In genomic region chr12:15931590-15932053, GRCh38 we compare ENCODE assay signal across 11 cellular contexts. TPM values are rescaled to one million over a fixed set of nuclear protein-coding genes. Genes with fewer than 3 reads are reported as not detected.
A peak's percentile ranks its signal among the peaks of the same experiment; 100 is the strongest.
DNase-seq lines count a peak whose midpoint lies in the region; ATAC-seq, FAIRE-seq and TF ChIP-seq lines count a peak whose summit lies in the region.
"Had no signal": no experiment of that assay in that cellular context is flagged by ENCODE, and none has a peak within 500 bp of the region (broad histone marks: within the 10 kb centered on the region; RNA-seq: fewer than 3 reads in every experiment).

No MANE protein-coding gene starts in this region.

- H3K4me3 ChIP-seq in HCT116 (replicated peaks in 1 of 2; ENCODE audit: low read depth in 1 of 2, low read length in 2 of 2), result no peak overlapping the region
- H3K4me3 ChIP-seq in NB4 (ENCODE audit: low read depth, low read length), result no peak overlapping the region
- H3K4me3 ChIP-seq: lung had no signal

- CTCF ChIA-PET in HCT116 (lab: Charles Lee), result interaction anchor here (0.7 kb wide), 1 partner anchor 343 kb away, joined by 3 read pairs; no protein-coding TSS in a partner anchor

- POLR2A ChIA-PET in HCT116 (lab: Charles Lee), result no interaction called here

- intact Hi-C loops in HCT116 (cut with micrococcal nuclease), result no loop called here

- FAIRE-seq in GM12892 (lab: Jason Lieb, UNC), result peak; percentile 70

- DNase-seq in GM12892 (ENCODE audit: insufficient read length) (no peak), HCT116 (ENCODE audit: low read depth, low spot score) (no peak), NB4 (ENCODE audit: low read depth) (peak; percentile 46), left lobe of liver (ENCODE audit: low spot score) (no peak), Ammon's horn (ENCODE audit: low spot score) (no peak)
- no peak for DNase-seq in activated CD8-positive, alpha-beta memory T cell treated with anti-CD3 and anti-CD28 coated beads, Interleukin-2, amount 50 U/mL, for 4 hours
- DNase-seq in activated naive CD4-positive, alpha-beta T cell treated with anti-CD3 and anti-CD28 coated beads, Interleukin-2, amount 50 U/mL, for 16 hours, result no peak
- no peak for DNase-seq in stimulated activated CD4-positive, alpha-beta T cell treated with anti-CD3 and anti-CD28 coated beads, Interleukin-15, amount 100 ng/mL, for 24 hours
- DNase-seq: cerebellar nuclear complex, NCI-H226 had no signal

- peaks cover 2 to 22% of the 10 kb centered on the region in 2 experiments; a peak in 3 of 4 replicates for H3K4me1 ChIP-seq in HCT116 (ENCODE audit: control insufficient read depth in 1 of 2, insufficient read depth in 2 of 2, low read length in 2 of 2)

- RAD21 ChIA-PET in HCT116 (lab: Charles Lee; ENCODE audit: low non-redundant PET in 1 of 2, low total read pairs in 2 of 2, uncharacterized antibody in 2 of 2, unreplicated experiment in 2 of 2), result no interaction called here

- peak; percentile 10; the same call in 1 of the 2 replicates for TF ChIP-seq RAD21 in HCT116 (IDR thresholded peaks at IDR 0.05; ENCODE audit: low read depth)

- no peaks in the 10 kb centered on the region for H3K36me3 ChIP-seq in HCT116 (ENCODE audit: control insufficient read depth in 1 of 2, insufficient read depth in 2 of 2, low read length in 2 of 2)

- H3K9me2 ChIP-seq in HCT116 (ENCODE audit: insufficient read depth), result no peaks in the 10 kb centered on the region

- H3K4me2 ChIP-seq in HCT116 (ENCODE audit: low read length), result peak overlapping the region; percentile 24

- BruUV-seq in HCT116 (replicated peaks; lab: Mats Ljungman, UMichigan), result no TSS peak

- no peak overlapping the region for H3K27ac ChIP-seq in HCT116 (ENCODE audit: low read depth, low read length)

- TF ChIP-seq POLR2A in GM12892 (IDR thresholded peaks at IDR 0.05; ENCODE audit: low read depth, low read length), result no peak
- TF ChIP-seq POLR2A in HCT116 (IDR thresholded peaks at IDR 0.05; ENCODE audit: borderline replicate concordance, extremely low read depth, insufficient read depth, insufficient read length), result no peak
- no peak for TF ChIP-seq POLR2A in NB4 (IDR thresholded peaks at IDR 0.05; ENCODE audit: extremely low read depth, insufficient read length)

- ATAC-seq in HCT116, result peak; percentile 65; the same call in 1 of the 2 replicates
- peak; percentile 60 for ATAC-seq in left lobe of liver

- no peaks in the 10 kb centered on the region; the same call in 1 of the 2 replicates for H3K79me2 ChIP-seq in HCT116 (ENCODE audit: insufficient read depth, low read length)

- H3K9me3 ChIP-seq in HCT116 (ENCODE audit: control insufficient read depth in 1 of 2, insufficient read depth in 1 of 2, low read depth in 1 of 2, low read length in 2 of 2), result no peaks in the 10 kb centered on the region

- peak in 1 of 3 experiments; percentile 35; a peak in 3 of 6 replicates for TF ChIP-seq CTCF in HCT116 (IDR thresholded peaks at IDR 0.05 in 2 of 3, conservative IDR thresholded peaks at IDR 0.05 in 1 of 3; ENCODE audit: borderline replicate concordance in 1 of 3, insufficient read depth in 1 of 3, low read depth in 2 of 3, low read length in 2 of 3)
- TF ChIP-seq CTCF in NB4 (IDR thresholded peaks at IDR 0.05; ENCODE audit: low read depth, low read length), result no peak

- H2AFZ ChIP-seq in HCT116 (ENCODE audit: low read depth, low read length, poor library complexity, severe bottlenecking), result no peak overlapping the region

- no peaks in the 10 kb centered on the region for H4K20me1 ChIP-seq in HCT116 (ENCODE audit: insufficient read depth)

- H3K27me3 ChIP-seq in HCT116 (ENCODE audit: insufficient read depth, low read length), result no peaks in the 10 kb centered on the region

- no peak overlapping the region for H3K9ac ChIP-seq in HCT116 (ENCODE audit: low read length)

TF ChIP-seq in HCT116, 20 proteins besides CTCF, POLR2A, EP300 and RAD21:
- TF ChIP-seq YY1 (IDR thresholded peaks at IDR 0.05; ENCODE audit: extremely low read depth, insufficient replicate concordance, low read depth, low read length), result no peak
- TF ChIP-seq MAX (IDR thresholded peaks at IDR 0.05), result no peak
- no peak for TF ChIP-seq EGR1 (IDR thresholded peaks at IDR 0.05; ENCODE audit: low read depth)
- TF ChIP-seq SP1 (IDR thresholded peaks at IDR 0.05; ENCODE audit: low read depth), result no peak
- TF ChIP-seq REST (IDR thresholded peaks at IDR 0.05; ENCODE audit: low read depth), result no peak

RNA-seq across cellular contexts. Expression of gene DERA, which starts 20.5 kb away (rescaled TPM):
- polyA plus RNA-seq in GM12892 (2012; ENCODE audit: missing spikeins), result 36.3 TPM
- total RNA-seq in HCT116 (2021; ENCODE audit: unreplicated experiment), result 32.6 TPM
- polyA plus RNA-seq in HCT116 (2012), result 16.3 and 24.5 TPM in 2 replicates
- total RNA-seq in left lobe of liver, result 38.4 TPM

RNA-seq across cellular contexts. Expression of gene STRAP, which starts 49.4 kb away (rescaled TPM):
- 119 TPM for polyA plus RNA-seq in GM12892 (2012; ENCODE audit: missing spikeins)
- total RNA-seq in HCT116 (2021; ENCODE audit: unreplicated experiment), result 156 TPM
- polyA plus RNA-seq in HCT116 (2012), result 80.4 and 81.4 TPM in 2 replicates
- 48.6 TPM for total RNA-seq in left lobe of liver
